8 cellular contexts compared by ENCODE assay signal in the genomic region with DNA sequence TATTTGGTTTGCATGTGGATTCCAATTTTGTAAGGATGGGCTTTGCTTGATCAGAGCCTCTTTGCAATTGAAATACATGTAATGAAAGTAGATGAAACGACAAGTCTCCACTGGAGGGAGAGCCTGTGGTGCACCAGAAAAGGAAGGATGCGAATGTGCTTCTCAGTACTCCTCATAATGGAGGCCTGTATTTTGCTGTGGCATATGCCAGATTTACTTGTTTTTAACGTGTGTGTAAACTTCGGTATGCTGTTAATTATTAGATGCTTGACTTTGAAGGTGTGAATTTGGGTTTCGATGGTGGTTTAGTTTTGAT. TPM values are rescaled to one million over a fixed set of nuclear protein-coding genes. Genes with fewer than 3 reads are reported as not detected.
DNase-seq lines count a peak whose midpoint lies in the region; ATAC-seq and TF ChIP-seq lines count a peak whose summit lies in the region.

No MANE protein-coding gene starts in this region.

- no peaks in the 10 kb centered on the region for H3K36me3 Mint-ChIP-seq in IgD-negative memory B cell
- peaks cover 23% of the 10 kb centered on the region for H3K36me3 Mint-ChIP-seq in activated CD4-positive, alpha-beta memory T cell treated with anti-CD3 and anti-CD28 coated beads for 36 hours

- intact Hi-C loops in activated CD4-positive, alpha-beta memory T cell treated with anti-CD3 and anti-CD28 coated beads for 36 hours (cut with micrococcal nuclease), result loop anchor here (1.0 to 5.0 kb wide), 8 partner anchors 19 to 294 kb away; no protein-coding TSS in a partner anchor
- intact Hi-C loops in gastrocnemius medialis (cut with DNase I; ENCODE audit: low total_unique reads), result no loop called here
- intact Hi-C loops in posterior vena cava (cut with DNase I), result loop anchor here in 1 of 2 donors (10.0 kb wide), 1 partner anchor 143 kb away; no protein-coding TSS in a partner anchor

- in situ Hi-C loops in gastrocnemius medialis (cut with MboI; ENCODE audit: low sequenced_read_pairs in 4 of 4), result loop anchor here in 2 of 4 donors (10.0 to 25.0 kb wide), 4 partner anchors 173 to 297 kb away; no protein-coding TSS in a partner anchor

- no peaks in the 10 kb centered on the region for H3K9me3 ChIP-seq in gastrocnemius medialis

- peak in 2 of 5 experiments; percentile 17 to 25 for TF ChIP-seq CTCF in gastrocnemius medialis (IDR thresholded peaks at IDR 0.05 in 4 of 5, conservative IDR thresholded peaks at IDR 0.05 in 1 of 5)

- no peaks in the 10 kb centered on the region for H3K27me3 Mint-ChIP-seq in IgD-negative memory B cell
- H3K27me3 Mint-ChIP-seq in activated CD4-positive, alpha-beta memory T cell treated with anti-CD3 and anti-CD28 coated beads for 36 hours, result no peaks in the 10 kb centered on the region

- no peaks in the 10 kb centered on the region for H3K36me3 ChIP-seq in gastrocnemius medialis

- peak overlapping the region in 3 of 4 donors; percentile 94 to 97 (median 95) for H3K4me3 ChIP-seq in gastrocnemius medialis

- H3K4me3 Mint-ChIP-seq in IgD-negative memory B cell, result peak overlapping the region; percentile 93 to 96 (median 96)
- peak overlapping the region; percentile 99 for H3K4me3 Mint-ChIP-seq in activated CD4-positive, alpha-beta memory T cell treated with anti-CD3 and anti-CD28 coated beads for 36 hours

- H3K27me3 ChIP-seq in gastrocnemius medialis, result no peaks in the 10 kb centered on the region

- DNase-seq in 8988T (peak; percentile 33), ELR (ENCODE audit: low read depth) (peak; percentile 60), fibroblast of the conjunctiva (ENCODE audit: low read depth) (peak; percentile 49), gastrocnemius medialis (no peak), NCI-H1092 treated with DMSO at 0.1 percent for 48 hours (lab: John Stamatoyannopoulos, UW) (no peak), posterior vena cava (ENCODE audit: low spot score) (no peak)
- peak; percentile 49 for DNase-seq in activated CD4-positive, alpha-beta memory T cell treated with anti-CD3 and anti-CD28 coated beads for 36 hours

- CTCF ChIA-PET in activated CD4-positive, alpha-beta memory T cell treated with anti-CD3 and anti-CD28 coated beads for 36 hours (lab: Charles Lee), result interaction anchor here (1.0 to 3.7 kb wide), 2 partner anchors 291 kb away, joined by 3 to 19 read pairs; no protein-coding TSS in a partner anchor

- H3K9me3 Mint-ChIP-seq in IgD-negative memory B cell, result no peaks in the 10 kb centered on the region
- H3K9me3 Mint-ChIP-seq in activated CD4-positive, alpha-beta memory T cell treated with anti-CD3 and anti-CD28 coated beads for 36 hours, result no peaks in the 10 kb centered on the region

- no peak for TF ChIP-seq POLR2A in gastrocnemius medialis (IDR thresholded peaks at IDR 0.05)

- peaks cover 29 to 57% (median 40%) of the 10 kb centered on the region in 3 donors for H3K4me1 Mint-ChIP-seq in IgD-negative memory B cell
- H3K4me1 Mint-ChIP-seq in activated CD4-positive, alpha-beta memory T cell treated with anti-CD3 and anti-CD28 coated beads for 36 hours (ENCODE audit: low read depth), result peaks cover 71% of the 10 kb centered on the region

- peak overlapping the region; percentile 98 to 100 (median 99) for H3K27ac ChIP-seq in gastrocnemius medialis

- H3K27ac Mint-ChIP-seq in IgD-negative memory B cell, result peak overlapping the region; percentile 88 to 95 (median 89)
- peak overlapping the region; percentile 96 for H3K27ac Mint-ChIP-seq in activated CD4-positive, alpha-beta memory T cell treated with anti-CD3 and anti-CD28 coated beads for 36 hours

- H3K4me1 ChIP-seq in gastrocnemius medialis, result peaks cover 62 to 69% of the 10 kb centered on the region in 2 donors

- no peak for ATAC-seq in gastrocnemius medialis

- POLR2A ChIA-PET in activated CD4-positive, alpha-beta memory T cell treated with anti-CD3 and anti-CD28 coated beads for 36 hours (lab: Charles Lee), result interaction anchor here (0.6 to 1.2 kb wide), 3 partner anchors 10 to 382 kb away, joined by 3 read pairs; a partner anchor contains a TSS

RNA-seq across cellular contexts. Expression of a gene that starts 2.8 kb away (rescaled TPM):
- 58.4 TPM for polyA plus RNA-seq in IgD-negative memory B cell
- 10 to 100 TPM; 22.8 to 24.2 TPM for total RNA-seq in activated CD4-positive, alpha-beta memory T cell treated with anti-CD3 and anti-CD28 coated beads for 36 hours
- total RNA-seq in gastrocnemius medialis (10 to 100 TPM; 14.1 to 25.7 (median 15.9) TPM), posterior vena cava (10 to 100 TPM; 44.3 to 47.8 TPM)

Comparison
In these comparisons a context has a peak if more than half of its experiments do, and no peak if none do; other contexts are left out.
1. DNase-seq: peak in 8988T (single experiment), ELR (single experiment), activated CD4-positive, alpha-beta memory T cell treated with anti-CD3 and anti-CD28 coated beads for 36 hours (single experiment) and fibroblast of the conjunctiva (single experiment); none in gastrocnemius medialis (0 of 2), NCI-H1092 treated with DMSO at 0.1 percent for 48 hours (single experiment) and posterior vena cava (single experiment).